Comparison of ENCODE assay signal across 23 cellular contexts in genomic region chr9:91256235-91256634, GRCh38.
DNase-seq lines count a peak whose midpoint lies in the region; ATAC-seq and TF ChIP-seq lines count a peak whose summit lies in the region.
"Had no signal": no experiment of that assay in that cellular context is flagged by ENCODE, and none has a peak within 500 bp of the region (broad histone marks: within the 10 kb centered on the region; RNA-seq: fewer than 3 reads in every experiment).

No MANE protein-coding gene starts in this region.

- H3K36me3 Mint-ChIP-seq in activated CD4-positive, alpha-beta T cell treated with anti-CD3 and anti-CD28 coated beads, Interleukin-2, amount 10 ng/mL, durations not matched to agents 7 days and 5 days (ENCODE audit: low read depth), result peaks cover 13% of the 10 kb centered on the region
- H3K36me3 Mint-ChIP-seq in activated CD4-positive, alpha-beta T cell treated with anti-CD3 and anti-CD28 coated beads, Interleukin-2, amount 10 ng/mL, durations not matched to agents 24 days and 14 days (ENCODE audit: low read depth), result peaks cover 31% of the 10 kb centered on the region
- peaks cover 2% of the 10 kb centered on the region for H3K36me3 Mint-ChIP-seq in central memory CD8-positive, alpha-beta T cell (ENCODE audit: insufficient read depth)

- H3K9me3 Mint-ChIP-seq in activated CD4-positive, alpha-beta T cell treated with anti-CD3 and anti-CD28 coated beads, Interleukin-2, amount 10 ng/mL, durations not matched to agents 7 days and 5 days, result no peaks in the 10 kb centered on the region
- peaks cover 4% of the 10 kb centered on the region for H3K9me3 Mint-ChIP-seq in activated CD4-positive, alpha-beta T cell treated with anti-CD3 and anti-CD28 coated beads, Interleukin-2, amount 10 ng/mL, durations not matched to agents 24 days and 14 days
- H3K9me3 Mint-ChIP-seq in central memory CD8-positive, alpha-beta T cell, result no peaks in the 10 kb centered on the region
- H3K9me3 Mint-ChIP-seq: activated CD4-positive, alpha-beta memory T cell treated with anti-CD3 and anti-CD28 coated beads for 36 hours; naive thymus-derived CD4-positive, alpha-beta T cell had no signal

- H3K9me3 ChIP-seq in psoas muscle (no peaks in the 10 kb centered on the region), MG63 (no peaks in the 10 kb centered on the region)
- H3K9me3 ChIP-seq: transverse colon had no signal

- peak overlapping the region; percentile 32 for H3K27ac Mint-ChIP-seq in activated CD4-positive, alpha-beta T cell treated with anti-CD3 and anti-CD28 coated beads, Interleukin-2, amount 10 ng/mL, durations not matched to agents 7 days and 5 days
- H3K27ac Mint-ChIP-seq in activated CD4-positive, alpha-beta T cell treated with anti-CD3 and anti-CD28 coated beads, Interleukin-2, amount 10 ng/mL, durations not matched to agents 24 days and 14 days, result no peak overlapping the region
- peak overlapping the region; percentile 63 for H3K27ac Mint-ChIP-seq in central memory CD8-positive, alpha-beta T cell (ENCODE audit: low read depth)
- H3K27ac Mint-ChIP-seq: activated CD4-positive, alpha-beta memory T cell treated with anti-CD3 and anti-CD28 coated beads for 36 hours; naive thymus-derived CD4-positive, alpha-beta T cell had no signal

- H3K27me3 ChIP-seq in psoas muscle (ENCODE audit: insufficient read depth in 3 of 3, low read length in 2 of 3), result no peaks in the 10 kb centered on the region
- H3K27me3 ChIP-seq in MG63, result no peaks in the 10 kb centered on the region
- H3K27me3 ChIP-seq: transverse colon had no signal

- WGBS in psoas muscle, 3 donors, result 21 to 56% (median 35%) methylated on average over 3 of the region's 3 CpGs

- no peak for ATAC-seq in central memory CD8-positive, alpha-beta T cell (replicated peaks; ENCODE audit: extremely low read depth, poor library complexity, severe bottlenecking)
- peak; percentile 53 to 81 (median 72) for ATAC-seq in psoas muscle
- ATAC-seq: naive thymus-derived CD4-positive, alpha-beta T cell; Panc1 had no signal

- TF ChIP-seq CTCF in psoas muscle (IDR thresholded peaks at IDR 0.05), result no peak
- TF ChIP-seq CTCF in GM13977 (IDR thresholded peaks at IDR 0.05; ENCODE audit: extremely low read depth, insufficient read depth, missing control alignments), result no peak

- CTCF ChIA-PET in activated CD4-positive, alpha-beta T cell treated with anti-CD3 and anti-CD28 coated beads, Interleukin-2, amount 10 ng/mL, durations not matched to agents 7 days and 5 days (lab: Charles Lee), result interaction anchor here (0.9 to 1.6 kb wide), 4 partner anchors 12 to 171 kb away, joined by 3 read pairs; no protein-coding TSS in a partner anchor

- H3K4me3 ChIP-seq in Jurkat, Clone E6-1 (ENCODE audit: low read length), result no peak overlapping the region
- peak overlapping the region; percentile 6 for H3K4me3 ChIP-seq in psoas muscle
- no peak overlapping the region for H3K4me3 ChIP-seq in MG63
- H3K4me3 ChIP-seq: transverse colon had no signal

- H3K36me3 ChIP-seq in psoas muscle (ENCODE audit: insufficient read depth in 1 of 2, low read depth in 1 of 2) (no peaks in the 10 kb centered on the region), MG63 (no peaks in the 10 kb centered on the region)
- H3K36me3 ChIP-seq: transverse colon had no signal

- no peaks in the 10 kb centered on the region for H3K27me3 Mint-ChIP-seq in activated CD4-positive, alpha-beta T cell treated with anti-CD3 and anti-CD28 coated beads, Interleukin-2, amount 10 ng/mL, durations not matched to agents 7 days and 5 days
- no peaks in the 10 kb centered on the region for H3K27me3 Mint-ChIP-seq in activated CD4-positive, alpha-beta T cell treated with anti-CD3 and anti-CD28 coated beads, Interleukin-2, amount 10 ng/mL, durations not matched to agents 24 days and 14 days
- H3K27me3 Mint-ChIP-seq in central memory CD8-positive, alpha-beta T cell, result no peaks in the 10 kb centered on the region
- H3K27me3 Mint-ChIP-seq: activated CD4-positive, alpha-beta memory T cell treated with anti-CD3 and anti-CD28 coated beads for 36 hours; naive thymus-derived CD4-positive, alpha-beta T cell had no signal

- in situ Hi-C loops in GM13977 (cut with MboI; ENCODE audit: low pct_unique_long_range_greater_than_20kb, low sequenced_read_pairs, unreplicated experiment), result no loop called here

- no peak overlapping the region for H3K4me3 Mint-ChIP-seq in activated CD4-positive, alpha-beta T cell treated with anti-CD3 and anti-CD28 coated beads, Interleukin-2, amount 10 ng/mL, durations not matched to agents 7 days and 5 days
- H3K4me3 Mint-ChIP-seq in activated CD4-positive, alpha-beta T cell treated with anti-CD3 and anti-CD28 coated beads, Interleukin-2, amount 10 ng/mL, durations not matched to agents 24 days and 14 days, result no peak overlapping the region
- peak overlapping the region; percentile 10 for H3K4me3 Mint-ChIP-seq in central memory CD8-positive, alpha-beta T cell
- H3K4me3 Mint-ChIP-seq: activated CD4-positive, alpha-beta memory T cell treated with anti-CD3 and anti-CD28 coated beads for 36 hours; naive thymus-derived CD4-positive, alpha-beta T cell had no signal

- intact Hi-C loops in activated CD4-positive, alpha-beta T cell treated with anti-CD3 and anti-CD28 coated beads, Interleukin-2, amount 10 ng/mL, durations not matched to agents 24 days and 14 days (cut with micrococcal nuclease), result no loop called here
- intact Hi-C loops in psoas muscle (cut with DNase I), result no loop called here

- POLR2A ChIA-PET in activated CD4-positive, alpha-beta T cell treated with anti-CD3 and anti-CD28 coated beads, Interleukin-2, amount 10 ng/mL, durations not matched to agents 7 days and 5 days (lab: Charles Lee), result no interaction called here

- H3K27ac ChIP-seq in psoas muscle, result peak overlapping the region; percentile 69
- H3K27ac ChIP-seq: transverse colon had no signal

- DNase-seq in activated CD4-positive, alpha-beta T cell treated with anti-CD3 and anti-CD28 coated beads, Interleukin-2, amount 10 ng/mL, durations not matched to agents 7 days and 5 days, result no peak
- DNase-seq in activated CD4-positive, alpha-beta T cell treated with anti-CD3 and anti-CD28 coated beads, Interleukin-2, amount 10 ng/mL, durations not matched to agents 24 days and 14 days, result no peak
- peak; percentile 28 for DNase-seq in Jurkat, Clone E6-1 (ENCODE audit: low read depth, low spot score)
- DNase-seq in central memory CD8-positive, alpha-beta T cell (ENCODE audit: low spot score in 2 of 2), result no peak
- DNase-seq in psoas muscle, result no peak
- no peak for DNase-seq in NCI-H1930 (lab: John Stamatoyannopoulos, UW)
- no peak for DNase-seq in GM13977 (ENCODE audit: low spot score)
- no peak for DNase-seq in MG63
- DNase-seq: activated CD4-positive, alpha-beta memory T cell treated with anti-CD3 and anti-CD28 coated beads for 36 hours; activated gamma-delta T cell treated with Interleukin-2 at 50 U/mL for 16 hours; activated T-cell treated with anti-CD3 and anti-CD28 coated beads for 4 hours; GDM1; HCEC 1CT; KG1; midbrain; naive thymus-derived CD4-positive, alpha-beta T cell; NCI-H1436; NCI-H446 treated with DMSO at 0.1 percent for 48 hours; SIG-M5; stimulated activated CD4-positive, alpha-beta T cell treated with anti-CD3 and anti-CD28 coated beads, Interleukin-2, amount 100 ng/mL, for 24 hours; SW 1271; transverse colon had no signal

- peaks cover 39% of the 10 kb centered on the region for H3K4me1 Mint-ChIP-seq in activated CD4-positive, alpha-beta T cell treated with anti-CD3 and anti-CD28 coated beads, Interleukin-2, amount 10 ng/mL, durations not matched to agents 7 days and 5 days
- H3K4me1 Mint-ChIP-seq in activated CD4-positive, alpha-beta T cell treated with anti-CD3 and anti-CD28 coated beads, Interleukin-2, amount 10 ng/mL, durations not matched to agents 24 days and 14 days, result peaks cover 35% of the 10 kb centered on the region
- peaks cover 29% of the 10 kb centered on the region for H3K4me1 Mint-ChIP-seq in central memory CD8-positive, alpha-beta T cell

- H3K4me1 ChIP-seq in psoas muscle, result peaks cover 20% of the 10 kb centered on the region
- H3K4me1 ChIP-seq: transverse colon had no signal
